9 cellular contexts compared by ENCODE assay signal in genomic region chr18:28177828-28178635, GRCh38. TPM values are rescaled to one million over a fixed set of nuclear protein-coding genes. Genes with fewer than 3 reads are reported as not detected.
DNase-seq lines count a peak whose midpoint lies in the region; ATAC-seq and TF ChIP-seq lines count a peak whose summit lies in the region.
"Had no signal": no experiment of that assay in that cellular context is flagged by ENCODE, and none has a peak within 500 bp of the region (broad histone marks: within the 10 kb centered on the region; RNA-seq: fewer than 3 reads in every experiment).

No MANE protein-coding gene starts in this region.

- H3K27ac ChIP-seq in Peyer's patch = peak overlapping the region in 1 of 4 donors; percentile 9
- no peak overlapping the region for H3K27ac ChIP-seq in lower lobe of right lung
- peak overlapping the region in 1 of 3 donors; percentile 48 for H3K27ac ChIP-seq in thyroid gland

- ATAC-seq in HG03159 (IDR thresholded peaks at IDR 0.05; ENCODE audit: unreplicated experiment) (peak; percentile 28), lower lobe of right lung (peak; percentile 66 to 74), HG02623 (IDR thresholded peaks at IDR 0.05; ENCODE audit: unreplicated experiment) (no peak)
- ATAC-seq: K562 had no signal

- H3K36me3 ChIP-seq in Peyer's patch = no peaks in the 10 kb centered on the region
- no peaks in the 10 kb centered on the region for H3K36me3 ChIP-seq in lower lobe of right lung
- no peaks in the 10 kb centered on the region for H3K36me3 ChIP-seq in thyroid gland

- no peak for TF ChIP-seq POLR2A in Peyer's patch (IDR thresholded peaks at IDR 0.05)
- no peak for TF ChIP-seq POLR2A in thyroid gland (IDR thresholded peaks at IDR 0.05)

- in situ Hi-C loops in Caki2 (cut with HindIII; ENCODE audit: low pct_unique_long_range_greater_than_20kb, low sequenced_read_pairs) = no loop called here

- H3K4me3 ChIP-seq in Peyer's patch = peak overlapping the region in 3 of 4 donors; percentile 26 to 50 (median 48)
- H3K4me3 ChIP-seq in lower lobe of right lung = peak overlapping the region; percentile 54
- H3K4me3 ChIP-seq in thyroid gland (replicated peaks in 1 of 3) = peak overlapping the region in 2 of 3 donors; percentile 32 to 44
- H3K4me3 ChIP-seq: K562 had no signal

- TF ChIP-seq CTCF in Peyer's patch (IDR thresholded peaks at IDR 0.05) = no peak
- TF ChIP-seq CTCF in lower lobe of right lung (IDR thresholded peaks at IDR 0.05) = no peak
- TF ChIP-seq CTCF in thyroid gland (IDR thresholded peaks at IDR 0.05) = no peak

- intact Hi-C loops in lower lobe of right lung (cut with DNase I) = no loop called here
- intact Hi-C loops in thyroid gland (cut with DNase I) = no loop called here

- 2% methylated on average over 35 to 36 of the region's 83 CpGs for WGBS in thyroid gland, 2 donors

- H3K4me1 ChIP-seq in Peyer's patch (peaks cover 0 to 22% (median 0%) of the 10 kb centered on the region in 4 donors), lower lobe of right lung (peaks cover 25% of the 10 kb centered on the region), thyroid gland (peaks cover 4 to 17% of the 10 kb centered on the region in 2 donors)

- DNase-seq in Caki2 (ENCODE audit: low read depth) (peak; percentile 76), Peyer's patch (peak in 1 of 3 donors; percentile 45), ecto neural progenitor cell (ENCODE audit: low spot score) (peak; percentile 91), lower lobe of right lung (no peak), thyroid gland (peak; percentile 33 to 46)
- no peak for DNase-seq in stimulated activated CD4-positive, alpha-beta T cell treated with anti-CD3 and anti-CD28 coated beads, Interleukin-12 subunit alpha, Interleukin-12 subunit beta, amount 100 ng/mL, for 4 hours

- H3K27me3 ChIP-seq in Peyer's patch (peaks cover 0 to 15% of the 10 kb centered on the region in 2 donors), lower lobe of right lung (ENCODE audit: low read depth) (peaks cover 54% of the 10 kb centered on the region), thyroid gland (no peaks in the 10 kb centered on the region)

- peaks cover 0 to 5% (median 0%) of the 10 kb centered on the region in 4 donors for H3K9me3 ChIP-seq in Peyer's patch
- no peaks in the 10 kb centered on the region for H3K9me3 ChIP-seq in lower lobe of right lung
- H3K9me3 ChIP-seq in thyroid gland = no peaks in the 10 kb centered on the region

RNA-seq across cellular contexts. Expression of gene CDH2, which starts 1.1 kb away (rescaled TPM):
- 82.4 and 83.5 TPM in 2 replicates for total RNA-seq in Caki2 (2014; rRNA removed; shearing (Covaris generic); ENCODE audit: low replicate concordance)
- 1 to 10 TPM in 1 of 4 donors, under 1 TPM in 1, not detected in 2; 0.66 to 1.3 TPM for total RNA-seq in Peyer's patch
- total RNA-seq in lower lobe of right lung = 0.68 TPM
- 1 to 10 TPM in 3 of 4 donors, under 1 TPM in 1; 0.78 to 7.9 (median 3.3) TPM for total RNA-seq in thyroid gland

Comparison
In these comparisons a context has a peak if more than half of its experiments do, and no peak if none do; other contexts are left out.
1. DNase-seq: peak in Caki2 (single experiment), ecto neural progenitor cell (single experiment) and thyroid gland (2 of 2); none in lower lobe of right lung (single experiment) and stimulated activated CD4-positive, alpha-beta T cell treated with anti-CD3 and anti-CD28 coated beads, Interleukin-12 subunit alpha, Interleukin-12 subunit beta, amount 100 ng/mL, for 4 hours (single experiment).
2. Peak in every context shown above with its lines, with median percentiles within 50 percentile points of each other: H3K4me3 ChIP-seq.